ENCODE assay signal across 12 cellular contexts in genomic region chr16:71919033-71919432, GRCh38. TPM values are rescaled to one million over a fixed set of nuclear protein-coding genes. Genes with fewer than 3 reads are reported as not detected.
A peak's percentile ranks its signal among the peaks of the same experiment; 100 is the strongest.
DNase-seq lines count a peak whose midpoint lies in the region; ATAC-seq and TF ChIP-seq lines count a peak whose summit lies in the region.
"Had no signal": no experiment of that assay in that cellular context is flagged by ENCODE, and none has a peak within 500 bp of the region (broad histone marks: within the 10 kb centered on the region; RNA-seq: fewer than 3 reads in every experiment).

No MANE protein-coding gene starts in this region.

- H3K36me3 Mint-ChIP-seq in activated CD4-positive, alpha-beta memory T cell treated with anti-CD3 and anti-CD28 coated beads for 36 hours, result peaks cover 76% of the 10 kb centered on the region
- H3K36me3 Mint-ChIP-seq in MCF 10A (ENCODE audit: insufficient read depth, unreplicated experiment), result peaks cover 94% of the 10 kb centered on the region

- no peaks in the 10 kb centered on the region for H3K27me3 Mint-ChIP-seq in activated CD4-positive, alpha-beta memory T cell treated with anti-CD3 and anti-CD28 coated beads for 36 hours
- H3K27me3 Mint-ChIP-seq in MCF 10A (ENCODE audit: insufficient read depth, unreplicated experiment), result no peaks in the 10 kb centered on the region
- H3K27me3 Mint-ChIP-seq: progenitor cell of endocrine pancreas had no signal

- no peak overlapping the region for H3K27ac ChIP-seq in lower lobe of right lung
- no peak overlapping the region for H3K27ac ChIP-seq in tibial artery

- H3K9me3 ChIP-seq in lower lobe of right lung (no peaks in the 10 kb centered on the region), tibial artery (no peaks in the 10 kb centered on the region)

- CTCF ChIA-PET in activated CD4-positive, alpha-beta memory T cell treated with anti-CD3 and anti-CD28 coated beads for 36 hours (lab: Charles Lee), result interaction anchor here (1.1 kb wide), 1 partner anchor 36 kb away, joined by 3 read pairs; no protein-coding TSS in a partner anchor
- CTCF ChIA-PET in MCF 10A (lab: Yijun Ruan, JAX), result interaction anchor here (0.5 to 0.8 kb wide), 2 partner anchors 8 to 225 kb away, joined by 3 read pairs; no protein-coding TSS in a partner anchor

- H3K27me3 ChIP-seq in lower lobe of right lung (ENCODE audit: low read depth) (no peaks in the 10 kb centered on the region), tibial artery (no peaks in the 10 kb centered on the region)
- H3K27me3 ChIP-seq: heart left ventricle had no signal

- H3K4me1 ChIP-seq in lower lobe of right lung (peaks cover 31% of the 10 kb centered on the region), tibial artery (peaks cover 0 to 59% (median 20%) of the 10 kb centered on the region in 4 donors)

- no peaks in the 10 kb centered on the region for H3K9me3 Mint-ChIP-seq in activated CD4-positive, alpha-beta memory T cell treated with anti-CD3 and anti-CD28 coated beads for 36 hours
- H3K9me3 Mint-ChIP-seq in MCF 10A (ENCODE audit: unreplicated experiment), result no peaks in the 10 kb centered on the region

- no peak overlapping the region for H3K4me3 ChIP-seq in lower lobe of right lung
- no peak overlapping the region for H3K4me3 ChIP-seq in tibial artery
- H3K4me3 ChIP-seq: heart left ventricle had no signal

- no peak overlapping the region for H3K27ac Mint-ChIP-seq in activated CD4-positive, alpha-beta memory T cell treated with anti-CD3 and anti-CD28 coated beads for 36 hours
- H3K27ac Mint-ChIP-seq in MCF 10A (ENCODE audit: low read depth, unreplicated experiment), result no peak overlapping the region
- H3K27ac Mint-ChIP-seq: progenitor cell of endocrine pancreas had no signal

- intact Hi-C loops in lower lobe of right lung (cut with DNase I) (no loop called here), tibial artery (cut with DNase I; ENCODE audit: low total_unique reads) (no loop called here), MCF 10A (cut with micrococcal nuclease) (no loop called here)
- intact Hi-C loops in activated CD4-positive, alpha-beta memory T cell treated with anti-CD3 and anti-CD28 coated beads for 36 hours (cut with micrococcal nuclease), result no loop called here

- DNase-seq in lower lobe of right lung (no peak), DMS114 treated with DMSO at 0.1 percent for 48 hours (lab: John Stamatoyannopoulos, UW; ENCODE audit: unreplicated experiment) (no peak), tibial artery (no peak), MCF 10A (ENCODE audit: unreplicated experiment) (no peak)
- DNase-seq in activated CD4-positive, alpha-beta memory T cell treated with anti-CD3 and anti-CD28 coated beads for 36 hours, result no peak
- DNase-seq: activated CD4-positive, alpha-beta T cell treated with anti-CD3 and anti-CD28 coated beads for 1 hour; heart left ventricle had no signal

- peaks cover 22% of the 10 kb centered on the region for H3K4me1 Mint-ChIP-seq in activated CD4-positive, alpha-beta memory T cell treated with anti-CD3 and anti-CD28 coated beads for 36 hours (ENCODE audit: low read depth)
- H3K4me1 Mint-ChIP-seq in MCF 10A (ENCODE audit: insufficient read depth, unreplicated experiment), result peaks cover 20% of the 10 kb centered on the region

- POLR2A ChIA-PET in activated CD4-positive, alpha-beta memory T cell treated with anti-CD3 and anti-CD28 coated beads for 36 hours (lab: Charles Lee), result no interaction called here
- POLR2A ChIA-PET in MCF 10A (lab: Yijun Ruan, JAX), result interaction anchor here (0.6 to 2.6 kb wide), 3 partner anchors 11 to 1627 kb away, joined by 3 to 11 read pairs (median 4); no protein-coding TSS in a partner anchor

- no peak for TF ChIP-seq CTCF in lower lobe of right lung (IDR thresholded peaks at IDR 0.05)
- no peak for TF ChIP-seq CTCF in tibial artery (IDR thresholded peaks at IDR 0.05)
- TF ChIP-seq CTCF in MCF 10A (IDR thresholded peaks at IDR 0.05; ENCODE audit: unreplicated experiment), result no peak

- BruUV-seq in MCF 10A (replicated peaks; lab: Mats Ljungman, UMichigan), result no TSS peak

- ATAC-seq in GM18511 (IDR thresholded peaks at IDR 0.05; ENCODE audit: unreplicated experiment) (peak; percentile 77), GM21529 (IDR thresholded peaks at IDR 0.05; ENCODE audit: unreplicated experiment) (peak; percentile 90), HG03571 (IDR thresholded peaks at IDR 0.05; ENCODE audit: unreplicated experiment) (peak; percentile 92), lower lobe of right lung (peak; percentile 77 to 88)

- no peak overlapping the region for H3K4me3 Mint-ChIP-seq in activated CD4-positive, alpha-beta memory T cell treated with anti-CD3 and anti-CD28 coated beads for 36 hours
- no peak overlapping the region for H3K4me3 Mint-ChIP-seq in MCF 10A (ENCODE audit: unreplicated experiment)
- H3K4me3 Mint-ChIP-seq: brain had no signal

- H3K36me3 ChIP-seq in lower lobe of right lung (peaks cover 83% of the 10 kb centered on the region), tibial artery (peaks cover 53 to 81% (median 68%) of the 10 kb centered on the region in 3 donors)

RNA-seq across cellular contexts. Expression of gene IST1, which starts 23.7 kb away (rescaled TPM):
- total RNA-seq in lower lobe of right lung (200 TPM), MCF 10A (2022) (127 TPM in 2 replicates)
- total RNA-seq in activated CD4-positive, alpha-beta memory T cell treated with anti-CD3 and anti-CD28 coated beads for 36 hours, result 100 to 1,000 TPM; 191 to 192 TPM

RNA-seq across cellular contexts. Expression of gene ZNF821, which starts 35.1 kb away (rescaled TPM):
- total RNA-seq in lower lobe of right lung, result 8.2 TPM
- 1 to 10 TPM; 6.8 to 7.3 TPM for total RNA-seq in activated CD4-positive, alpha-beta memory T cell treated with anti-CD3 and anti-CD28 coated beads for 36 hours
- 3.4 and 4.4 TPM in 2 replicates for total RNA-seq in MCF 10A (2022)
